Comparison of ENCODE assay signal across 7 cellular contexts in the genomic region with DNA sequence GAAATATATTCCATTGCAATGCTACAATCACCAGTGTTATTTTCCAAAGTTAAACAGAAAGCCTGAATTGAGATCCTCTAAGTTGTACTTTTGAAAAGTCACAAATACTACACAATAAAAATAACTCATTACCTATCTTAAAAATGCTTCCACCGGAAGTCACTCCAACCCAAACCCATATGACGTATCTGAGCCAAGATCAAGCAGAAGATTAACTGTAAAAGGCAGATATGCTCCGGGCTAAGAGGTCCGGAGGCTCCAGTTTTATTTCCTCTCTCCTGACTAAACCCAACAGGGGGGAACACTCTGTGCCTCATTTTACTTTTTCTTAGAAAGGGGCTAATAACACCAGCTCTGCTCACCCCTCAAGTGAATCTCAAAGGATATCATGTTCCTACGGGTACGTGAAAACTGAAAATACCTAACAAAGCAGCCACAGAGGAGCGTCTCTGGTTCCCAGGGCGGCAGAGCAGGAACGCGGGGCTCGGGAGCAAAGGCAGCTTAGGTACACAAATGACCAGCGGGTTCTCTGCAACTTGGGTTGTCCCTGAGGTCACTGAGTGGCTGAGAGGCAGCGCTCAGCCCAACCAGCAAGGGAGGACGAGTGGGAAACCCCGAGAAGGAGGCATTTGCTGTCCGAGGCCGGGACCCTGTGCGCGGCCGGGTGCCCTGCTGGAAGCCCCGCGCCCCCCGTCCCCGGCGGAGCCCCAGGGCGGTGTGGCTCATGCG.
DNase-seq lines count a peak whose midpoint lies in the region; ATAC-seq and TF ChIP-seq lines count a peak whose summit lies in the region.

No MANE protein-coding gene starts in this region.

- ATAC-seq in GM21786 (IDR thresholded peaks at IDR 0.05; ENCODE audit: unreplicated experiment) (peak; percentile 27), HG02885 (IDR thresholded peaks at IDR 0.05; ENCODE audit: poor library complexity, unreplicated experiment) (no peak)

- H3K4me3 ChIP-seq in cardiac fibroblast (replicated peaks in 1 of 2; ENCODE audit: low read depth in 2 of 2, low read length in 2 of 2) = peak overlapping the region; percentile 73 to 86

- DNase-seq in ELR (ENCODE audit: low read depth) (peak; percentile 55), NCI-H146 treated with DMSO at 0.1 percent for 48 hours (lab: John Stamatoyannopoulos, UW; ENCODE audit: unreplicated experiment) (peak; percentile 56), cardiac fibroblast (ENCODE audit: low read depth in 2 of 2) (peak; percentile 45 to 46), left kidney (ENCODE audit: low read depth, low spot score) (peak; percentile 72), substantia nigra (lab: John Stamatoyannopoulos, UW) (peak in 3 of 49 donors; percentile 22 to 42 (median 34))

- TF ChIP-seq CTCF in cardiac fibroblast (IDR thresholded peaks at IDR 0.05; ENCODE audit: low read depth, low read length) = no peak

- peak overlapping the region; percentile 73 for H3K27ac ChIP-seq in substantia nigra (ENCODE audit: low read depth, low read length, poor library complexity, severe bottlenecking)
